In the genomic region with DNA sequence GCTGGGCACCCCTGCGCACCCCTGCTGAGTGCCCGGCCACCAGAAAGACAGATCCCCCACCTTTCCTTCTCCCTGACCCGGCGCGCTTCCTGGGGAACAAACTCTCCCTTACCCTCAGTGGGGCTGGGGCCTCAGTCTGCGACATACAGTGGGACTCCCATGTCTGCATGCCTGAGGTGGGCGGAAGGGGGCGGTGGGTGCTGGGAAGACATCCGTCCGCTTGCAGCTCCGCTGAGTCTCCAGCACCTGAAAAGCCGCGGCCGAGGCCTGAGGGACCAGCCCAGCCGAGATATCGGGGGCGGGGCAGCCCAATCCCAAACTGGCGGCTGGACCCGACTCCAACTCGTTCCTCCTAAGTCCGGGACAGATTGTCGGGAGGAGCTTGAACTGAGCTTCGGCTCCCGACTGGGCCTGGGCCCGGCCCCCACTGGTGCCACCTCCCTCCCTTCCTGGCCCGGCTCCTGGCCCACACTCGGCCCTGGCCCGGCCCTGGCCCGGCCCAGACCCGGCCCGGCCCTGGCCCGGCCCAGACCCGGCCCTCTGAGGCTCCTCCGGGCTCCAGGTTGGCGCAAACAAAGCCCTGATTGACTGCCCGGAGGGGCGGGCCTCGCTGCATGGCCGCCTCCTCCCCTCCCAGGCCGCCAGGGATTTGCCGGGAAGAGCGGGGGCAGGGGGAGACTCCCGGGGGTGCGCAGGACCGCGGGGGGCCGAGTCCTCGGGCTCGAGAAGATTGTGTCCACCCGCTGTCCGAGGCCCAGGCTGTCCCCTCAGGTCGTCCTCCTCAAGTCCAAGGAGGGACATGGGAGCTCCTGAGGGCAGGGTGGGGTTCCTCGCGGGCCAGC, we compare ENCODE assay signal across 7 cellular contexts. TPM values are rescaled to one million over a fixed set of nuclear protein-coding genes. Genes with fewer than 3 reads are reported as not detected.
DNase-seq lines count a peak whose midpoint lies in the region; ATAC-seq and TF ChIP-seq lines count a peak whose summit lies in the region.

No MANE protein-coding gene starts in this region.

- H3K4me3 ChIP-seq in Peyer's patch, result peak overlapping the region; percentile 30 to 59 (median 46)
- H3K4me3 ChIP-seq in breast epithelium, result peak overlapping the region; percentile 50 to 63 (median 56)
- peak overlapping the region; percentile 67 for H3K4me3 ChIP-seq in iPS-15b (ENCODE audit: low read depth, low read length)

- TF ChIP-seq CTCF in Peyer's patch (IDR thresholded peaks at IDR 0.05) (no peak), breast epithelium (IDR thresholded peaks at IDR 0.05) (no peak)

- H3K36me3 ChIP-seq in Peyer's patch (no peaks in the 10 kb centered on the region), breast epithelium (no peaks in the 10 kb centered on the region), iPS-15b (ENCODE audit: control insufficient read depth, insufficient read depth, low read length) (no peaks in the 10 kb centered on the region)

- H3K27ac ChIP-seq in Peyer's patch, result peak overlapping the region; percentile 55 to 85 (median 69)
- peak overlapping the region; percentile 88 to 96 for H3K27ac ChIP-seq in breast epithelium

- H3K9me3 ChIP-seq in Peyer's patch (no peaks in the 10 kb centered on the region), breast epithelium (no peaks in the 10 kb centered on the region), iPS-15b (ENCODE audit: control insufficient read depth, insufficient read depth, low read length) (no peaks in the 10 kb centered on the region)

- no peaks in the 10 kb centered on the region for H3K27me3 ChIP-seq in Peyer's patch
- peaks cover 0 to 46% of the 10 kb centered on the region in 2 donors for H3K27me3 ChIP-seq in breast epithelium
- H3K27me3 ChIP-seq in iPS-15b (ENCODE audit: control insufficient read depth, insufficient read depth, low read length), result peaks cover 3% of the 10 kb centered on the region

- intact Hi-C loops in breast epithelium (cut with DNase I; ENCODE audit: low total_unique reads), result no loop called here

- TF ChIP-seq POLR2A in Peyer's patch (IDR thresholded peaks at IDR 0.05) (no peak), breast epithelium (IDR thresholded peaks at IDR 0.05) (no peak), GM18505 (IDR thresholded peaks at IDR 0.05; ENCODE audit: borderline replicate concordance, extremely low read depth, insufficient read depth, insufficient read length) (no peak)

- DNase-seq in GOT3 (lab: John Stamatoyannopoulos, UW), result peak; percentile 2
- peak in 2 of 3 donors; percentile 60 to 62 for DNase-seq in Peyer's patch
- DNase-seq in breast epithelium (ENCODE audit: low spot score in 2 of 2), result peak; percentile 49 to 57
- DNase-seq in renal cortical epithelial cell (ENCODE audit: low read depth), result peak; percentile 27
- DNase-seq in NOMO-1 (lab: John Stamatoyannopoulos, UW; ENCODE audit: unreplicated experiment in 2 of 2), result no peak

- no peak overlapping the region for H3K9ac ChIP-seq in iPS-15b (ENCODE audit: low read depth, low read length)

- ATAC-seq in GM18505 (IDR thresholded peaks at IDR 0.05; ENCODE audit: unreplicated experiment), result no peak

- H3K4me1 ChIP-seq in Peyer's patch (peaks cover 0 to 14% (median 0%) of the 10 kb centered on the region in 4 donors), breast epithelium (no peaks in the 10 kb centered on the region), iPS-15b (ENCODE audit: control insufficient read depth, insufficient read depth, low read length) (peaks cover 10% of the 10 kb centered on the region)

RNA-seq across cellular contexts. Expression of gene SLC16A2, which starts 0.9 kb away (rescaled TPM):
- total RNA-seq in Peyer's patch, result 1 to 10 TPM in 3 of 4 donors, under 1 TPM in 1; 0.18 to 2.5 (median 1.8) TPM
- total RNA-seq in breast epithelium, result 10 to 100 TPM in 1 of 3 donors, 1 to 10 TPM in 2; 4.8 to 10.8 (median 6.6) TPM
- 5.9 and 19.5 TPM in 2 replicates for total RNA-seq in renal cortical epithelial cell

Comparison
In these comparisons a context has a peak if more than half of its experiments do, and no peak if none do; other contexts are left out.
1. DNase-seq: peak in GOT3 (single experiment), Peyer's patch (2 of 3), breast epithelium (2 of 2) and renal cortical epithelial cell (single experiment); none in NOMO-1 (0 of 2).
2. Peak in every context shown above with its lines, with median percentiles within 50 percentile points of each other: H3K4me3 ChIP-seq.